Comparison of ENCODE assay signal across 23 cellular contexts in genomic region chr9:114123031-114123977, GRCh38. TPM values are rescaled to one million over a fixed set of nuclear protein-coding genes. Genes with fewer than 3 reads are reported as not detected.
DNase-seq lines count a peak whose midpoint lies in the region; ATAC-seq, FAIRE-seq and TF ChIP-seq lines count a peak whose summit lies in the region.
"Had no signal": no experiment of that assay in that cellular context is flagged by ENCODE, and none has a peak within 500 bp of the region (broad histone marks: within the 10 kb centered on the region; RNA-seq: fewer than 3 reads in every experiment).

No MANE protein-coding gene starts in this region.

- intact Hi-C loops in kidney (cut with DNase I) (no loop called here), natural killer cell (cut with micrococcal nuclease) (no loop called here)

- peak overlapping the region; percentile 29 for H3K27ac Mint-ChIP-seq in progenitor cell of endocrine pancreas
- H3K27ac Mint-ChIP-seq in natural killer cell: no peak overlapping the region
- H3K27ac Mint-ChIP-seq: CD4-positive, alpha-beta T cell had no signal

- DNase-seq in bronchial epithelial cell (ENCODE audit: low read depth) (no peak), kidney (peak; percentile 29), progenitor cell of endocrine pancreas (ENCODE audit: low spot score, unreplicated experiment) (no peak), NCI-H1092 (lab: John Stamatoyannopoulos, UW) (no peak), natural killer cell (no peak)
- DNase-seq: AML-193; CD4-positive, alpha-beta T cell; GOT3; HCEC 1CT; NCI-H1105 treated with DMSO at 0.1 percent for 48 hours; NCI-H146; NCI-H1930; NCI-H446; NCI-H524 treated with DMSO at 0.1 percent for 48 hours; NCI-H774 had no signal

- no peaks in the 10 kb centered on the region for H3K9me3 Mint-ChIP-seq in progenitor cell of endocrine pancreas (ENCODE audit: low read depth)
- H3K9me3 Mint-ChIP-seq in natural killer cell: peaks cover 2 to 5% of the 10 kb centered on the region in 2 donors

- H3K4me1 Mint-ChIP-seq in progenitor cell of endocrine pancreas (ENCODE audit: low read depth) (peaks cover 64% of the 10 kb centered on the region), natural killer cell (no peaks in the 10 kb centered on the region)

- no peak for ATAC-seq in natural killer cell
- no peak for ATAC-seq in GM18909 (IDR thresholded peaks at IDR 0.05; ENCODE audit: poor library complexity, unreplicated experiment)
- ATAC-seq in HG03565 (IDR thresholded peaks at IDR 0.05; ENCODE audit: unreplicated experiment): no peak

- H3K36me3 Mint-ChIP-seq in progenitor cell of endocrine pancreas (ENCODE audit: insufficient read depth) (no peaks in the 10 kb centered on the region), natural killer cell (no peaks in the 10 kb centered on the region)

- peak overlapping the region; percentile 7 for H3K4me3 Mint-ChIP-seq in progenitor cell of endocrine pancreas (ENCODE audit: low read depth)
- H3K4me3 Mint-ChIP-seq in natural killer cell: no peak overlapping the region
- H3K4me3 Mint-ChIP-seq: CD4-positive, alpha-beta T cell had no signal

- TF ChIP-seq CTCF in bronchial epithelial cell (IDR thresholded peaks at IDR 0.05; ENCODE audit: insufficient read depth, low read length, severe bottlenecking) (no peak), kidney (IDR thresholded peaks at IDR 0.05; ENCODE audit: borderline replicate concordance, extremely low read depth, insufficient read depth) (no peak), progenitor cell of endocrine pancreas (IDR thresholded peaks at IDR 0.05; ENCODE audit: unreplicated experiment) (no peak), natural killer cell (IDR thresholded peaks at IDR 0.05) (no peak)

- no peaks in the 10 kb centered on the region for H3K27me3 Mint-ChIP-seq in progenitor cell of endocrine pancreas
- peaks cover 13 to 22% of the 10 kb centered on the region in 2 donors for H3K27me3 Mint-ChIP-seq in natural killer cell (ENCODE audit: low read depth in 2 of 2)

- H3K36me3 ChIP-seq in bronchial epithelial cell (ENCODE audit: control insufficient read depth, insufficient read depth, low read length) (no peaks in the 10 kb centered on the region), kidney (ENCODE audit: control insufficient read depth in 1 of 2, insufficient read depth in 2 of 2, low read length in 2 of 2) (no peaks in the 10 kb centered on the region), mucosa of stomach (ENCODE audit: control insufficient read depth, insufficient read depth, low read length) (no peaks in the 10 kb centered on the region)
- H3K36me3 ChIP-seq: BLaER1 treated with 17β-estradiol and CSF1 and Interleukin-3, amounts not matched to agents 10 nM and 100 nM had no signal

- H3K9ac ChIP-seq in kidney (ENCODE audit: low read length in 2 of 2) (no peak overlapping the region), mucosa of stomach (ENCODE audit: low read length) (peak overlapping the region; percentile 32)
- H3K9ac ChIP-seq: BLaER1 treated with 17β-estradiol and CSF1 and Interleukin-3, amounts not matched to agents 10 nM and 100 nM; SK-N-SH had no signal

- H3K4me3 ChIP-seq in bronchial epithelial cell (ENCODE audit: low read depth, low read length) (no peak overlapping the region), kidney (ENCODE audit: low read length in 2 of 2) (no peak overlapping the region), mucosa of stomach (ENCODE audit: low read length) (no peak overlapping the region)
- H3K4me3 ChIP-seq: BLaER1 treated with 17β-estradiol and CSF1 and Interleukin-3, amounts not matched to agents 10 nM and 100 nM had no signal

- peaks cover 19% of the 10 kb centered on the region for H3K27me3 ChIP-seq in bronchial epithelial cell (ENCODE audit: control insufficient read depth, insufficient read depth, low read length)
- H3K27me3 ChIP-seq in mucosa of stomach (ENCODE audit: control insufficient read depth, insufficient read depth, low read length): no peaks in the 10 kb centered on the region
- H3K27me3 ChIP-seq: BLaER1 treated with 17β-estradiol and CSF1 and Interleukin-3, amounts not matched to agents 10 nM and 100 nM had no signal

- peak; percentile 77 for FAIRE-seq in bronchial epithelial cell (lab: Jason Lieb, UNC)
- FAIRE-seq in kidney (lab: Jason Lieb, UNC): no peak
- FAIRE-seq: A204.1, D721Med, RCC 7860 had no signal

- H3K27ac ChIP-seq in kidney (ENCODE audit: low read depth in 2 of 2, low read length in 2 of 2): no peak overlapping the region
- H3K27ac ChIP-seq: BLaER1 treated with 17β-estradiol and CSF1 and Interleukin-3, amounts not matched to agents 10 nM and 100 nM had no signal

- H3K9me3 ChIP-seq in kidney (ENCODE audit: control insufficient read depth in 1 of 2, low read length in 2 of 2) (peaks cover 0 to 8% of the 10 kb centered on the region in 2 donors), mucosa of stomach (ENCODE audit: control insufficient read depth, low read length) (no peaks in the 10 kb centered on the region)
- H3K9me3 ChIP-seq: SK-N-SH had no signal

- H3K4me1 ChIP-seq in kidney (ENCODE audit: control insufficient read depth in 1 of 2, insufficient read depth in 1 of 2, low read depth in 1 of 2, low read length in 2 of 2) (no peaks in the 10 kb centered on the region), mucosa of stomach (ENCODE audit: control insufficient read depth, insufficient read depth, low read length) (peaks cover 66% of the 10 kb centered on the region)

RNA-seq across cellular contexts. Expression of gene KIF12, which starts 24.2 kb away (rescaled TPM):
- total RNA-seq in bronchial epithelial cell: 0.26 TPM in 1 of 2 replicates, not detected in the other
- total RNA-seq in kidney: 202 TPM
- 155 TPM for polyA plus RNA-seq in kidney (ENCODE audit: insufficient read depth, low read depth, low replicate concordance)
- total RNA-seq in progenitor cell of endocrine pancreas: 166 and 176 TPM in 2 replicates
- total RNA-seq in natural killer cell: not detected
- total RNA-seq: CD4-positive, alpha-beta T cell had no signal

RNA-seq across cellular contexts. Expression of gene COL27A1, which starts 32.0 kb away (rescaled TPM):
- total RNA-seq in bronchial epithelial cell: 1.3 and 2.2 TPM in 2 replicates
- 45.6 TPM for total RNA-seq in kidney
- 13.6 TPM for polyA plus RNA-seq in kidney (ENCODE audit: insufficient read depth, low read depth, low replicate concordance)
- 162 and 178 TPM in 2 replicates for total RNA-seq in progenitor cell of endocrine pancreas
- total RNA-seq in natural killer cell: not detected

RNA-seq across cellular contexts. Expression of gene AMBP, which starts 45.2 kb away (rescaled TPM):
- total RNA-seq in bronchial epithelial cell (not detected in 2 replicates), kidney (5.3 TPM), progenitor cell of endocrine pancreas (678 and 717 TPM in 2 replicates), natural killer cell (not detected)
- polyA plus RNA-seq in kidney (ENCODE audit: insufficient read depth, low read depth, low replicate concordance): 43.5 TPM
- total RNA-seq: CD4-positive, alpha-beta T cell had no signal

Comparison
In these comparisons a context has a peak if more than half of its experiments do, and no peak if none do; other contexts are left out.
1. RNA of gene KIF12, which starts 24.2 kb away (total RNA-seq): 202 TPM in kidney (single experiment) and 166 to 176 TPM in progenitor cell of endocrine pancreas; 0.26 TPM in bronchial epithelial cell and not detected in natural killer cell; every median in the first group is over 100 times any median in the second.
2. RNA of gene COL27A1, which starts 32.0 kb away (total RNA-seq): 162 to 178 TPM in progenitor cell of endocrine pancreas and 45.6 TPM in kidney (single experiment); 1.3 to 2.2 TPM in bronchial epithelial cell and not detected in natural killer cell; every median in the first group is over 10 times any median in the second.
3. RNA of gene AMBP, which starts 45.2 kb away (total RNA-seq): 678 to 717 TPM in progenitor cell of endocrine pancreas; 5.3 TPM in kidney (single experiment), not detected in bronchial epithelial cell and not detected in natural killer cell; every median in the first group is over 100 times any median in the second.